ENCODE assay signal across 8 cellular contexts in genomic region chr3:195546130-195546560, GRCh38. TPM values are rescaled to one million over a fixed set of nuclear protein-coding genes. Genes with fewer than 3 reads are reported as not detected.
DNase-seq lines count a peak whose midpoint lies in the region; ATAC-seq and TF ChIP-seq lines count a peak whose summit lies in the region.

No MANE protein-coding gene starts in this region.

- ATAC-seq in stimulated activated naive CD8-positive, alpha-beta T cell treated with anti-CD3 and anti-CD28 coated beads, Interleukin-15, Interleukin-2, amounts not matched to agents 100 U/mL and 50 U/mL, for 24 hours = no peak
- no peak for ATAC-seq in HG03135 (IDR thresholded peaks at IDR 0.05; ENCODE audit: unreplicated experiment)
- ATAC-seq in GM21360 (IDR thresholded peaks at IDR 0.05; ENCODE audit: unreplicated experiment) = no peak

- no peak overlapping the region for H3K27ac ChIP-seq in HEK293 (ENCODE audit: extremely low read depth, low read depth, low read length)

- peaks cover 7% of the 10 kb centered on the region for H3K36me3 Mint-ChIP-seq in activated CD4-positive, alpha-beta T cell treated with anti-CD3 and anti-CD28 coated beads, Interleukin-2, amount 10 ng/mL, durations not matched to agents 7 days and 5 days (ENCODE audit: low read depth)

- no peak for DNase-seq in activated CD4-positive, alpha-beta T cell treated with anti-CD3 and anti-CD28 coated beads, Interleukin-2, amount 10 ng/mL, durations not matched to agents 7 days and 5 days
- DNase-seq in fibroblast of the aortic adventitia (ENCODE audit: low read depth) (peak; percentile 91), NCI-H446 (lab: John Stamatoyannopoulos, UW) (no peak), cerebellar cortex (ENCODE audit: low spot score) (no peak)
- DNase-seq in stimulated activated naive CD8-positive, alpha-beta T cell treated with anti-CD3 and anti-CD28 coated beads, Interleukin-15, Interleukin-2, amounts not matched to agents 100 U/mL and 50 U/mL, for 24 hours = peak; percentile 46

- peak overlapping the region; percentile 69 for H3K4me3 Mint-ChIP-seq in activated CD4-positive, alpha-beta T cell treated with anti-CD3 and anti-CD28 coated beads, Interleukin-2, amount 10 ng/mL, durations not matched to agents 7 days and 5 days

- POLR2A ChIA-PET in HEK293 (lab: Yijun Ruan, JAX) = no interaction called here
- POLR2A ChIA-PET in activated CD4-positive, alpha-beta T cell treated with anti-CD3 and anti-CD28 coated beads, Interleukin-2, amount 10 ng/mL, durations not matched to agents 7 days and 5 days (lab: Charles Lee) = no interaction called here

- CTCF ChIA-PET in HEK293 (lab: Yijun Ruan, JAX) = no interaction called here
- CTCF ChIA-PET in activated CD4-positive, alpha-beta T cell treated with anti-CD3 and anti-CD28 coated beads, Interleukin-2, amount 10 ng/mL, durations not matched to agents 7 days and 5 days (lab: Charles Lee) = interaction anchor here (0.6 to 2.9 kb wide), 6 partner anchors 14 to 370 kb away, joined by 3 to 10 read pairs (median 4); partner anchors contain the start of gene XXYLT1

- H3K4me1 Mint-ChIP-seq in activated CD4-positive, alpha-beta T cell treated with anti-CD3 and anti-CD28 coated beads, Interleukin-2, amount 10 ng/mL, durations not matched to agents 7 days and 5 days = peaks cover 72% of the 10 kb centered on the region

- H3K4me3 ChIP-seq in HEK293 (ENCODE audit: low read depth, low read length) (no peak overlapping the region), fibroblast of the aortic adventitia (ENCODE audit: low read depth, low read length) (peak overlapping the region; percentile 18)

- no peaks in the 10 kb centered on the region for H3K36me3 ChIP-seq in HEK293 (ENCODE audit: control insufficient read depth in 2 of 2, insufficient read depth in 1 of 2, low read length in 2 of 2)

- no peaks in the 10 kb centered on the region for H3K27me3 Mint-ChIP-seq in activated CD4-positive, alpha-beta T cell treated with anti-CD3 and anti-CD28 coated beads, Interleukin-2, amount 10 ng/mL, durations not matched to agents 7 days and 5 days

- no peaks in the 10 kb centered on the region for H3K4me1 ChIP-seq in HEK293 (ENCODE audit: control insufficient read depth, insufficient read depth, low read length)

- no peaks in the 10 kb centered on the region for H3K9me3 ChIP-seq in HEK293 (ENCODE audit: control insufficient read depth, insufficient read depth, low read depth, low read length)

- TF ChIP-seq CTCF in HEK293 (tag by site-specific recombination; IDR thresholded peaks at IDR 0.05) (no peak), fibroblast of the aortic adventitia (IDR thresholded peaks at IDR 0.05; ENCODE audit: insufficient read depth, low read length) (no peak)

- H3K9me3 Mint-ChIP-seq in activated CD4-positive, alpha-beta T cell treated with anti-CD3 and anti-CD28 coated beads, Interleukin-2, amount 10 ng/mL, durations not matched to agents 7 days and 5 days = no peaks in the 10 kb centered on the region

- peak overlapping the region; percentile 88 for H3K27ac Mint-ChIP-seq in activated CD4-positive, alpha-beta T cell treated with anti-CD3 and anti-CD28 coated beads, Interleukin-2, amount 10 ng/mL, durations not matched to agents 7 days and 5 days

TF ChIP-seq in HEK293, 187 proteins besides CTCF, POLR2A, EP300 and RAD21 (continues in another document):
- TF ChIP-seq ZNF660 (tag by site-specific recombination; IDR thresholded peaks at IDR 0.05) = peak; percentile 76
- TF ChIP-seq ZBTB21 (tag by site-specific recombination; IDR thresholded peaks at IDR 0.05) = peak; percentile 67; the same call in 1 of the 2 replicates
- TF ChIP-seq, protein P1, sequence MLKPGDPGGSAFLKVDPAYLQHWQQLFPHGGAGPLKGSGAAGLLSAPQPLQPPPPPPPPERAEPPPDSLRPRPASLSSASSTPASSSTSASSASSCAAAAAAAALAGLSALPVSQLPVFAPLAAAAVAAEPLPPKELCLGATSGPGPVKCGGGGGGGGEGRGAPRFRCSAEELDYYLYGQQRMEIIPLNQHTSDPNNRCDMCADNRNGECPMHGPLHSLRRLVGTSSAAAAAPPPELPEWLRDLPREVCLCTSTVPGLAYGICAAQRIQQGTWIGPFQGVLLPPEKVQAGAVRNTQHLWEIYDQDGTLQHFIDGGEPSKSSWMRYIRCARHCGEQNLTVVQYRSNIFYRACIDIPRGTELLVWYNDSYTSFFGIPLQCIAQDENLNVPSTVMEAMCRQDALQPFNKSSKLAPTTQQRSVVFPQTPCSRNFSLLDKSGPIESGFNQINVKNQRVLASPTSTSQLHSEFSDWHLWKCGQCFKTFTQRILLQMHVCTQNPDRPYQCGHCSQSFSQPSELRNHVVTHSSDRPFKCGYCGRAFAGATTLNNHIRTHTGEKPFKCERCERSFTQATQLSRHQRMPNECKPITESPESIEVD (tag by site-specific recombination; IDR thresholded peaks at IDR 0.05) = 0 out of 2 replicates have a peak, but pooled peaks have one; percentile 8
- TF ChIP-seq PRDM10 (tag by site-specific recombination; IDR thresholded peaks at IDR 0.05) = peak; percentile 84
- no peak for TF ChIP-seq OSR2 (tag by site-specific recombination; IDR thresholded peaks at IDR 0.05)
- TF ChIP-seq ZEB2 (tag by site-specific recombination; IDR thresholded peaks at IDR 0.05) = peak; percentile 42; the same call in 1 of the 2 replicates
- 0 out of 2 replicates have a peak, but pooled peaks have one; percentile 21 for TF ChIP-seq ZFP69B (tag by site-specific recombination; IDR thresholded peaks at IDR 0.05)
- 0 out of 2 replicates have a peak, but pooled peaks have one; percentile 11 for TF ChIP-seq PATZ1 (tag by site-specific recombination; IDR thresholded peaks at IDR 0.05)

RNA-seq across cellular contexts. Expression of gene PPP1R2, which starts 3.0 kb away (rescaled TPM):
- total RNA-seq in activated CD4-positive, alpha-beta T cell treated with anti-CD3 and anti-CD28 coated beads, Interleukin-2, amount 10 ng/mL, durations not matched to agents 7 days and 5 days = 10 to 100 TPM; 85.9 to 94.3 TPM
- 60.1 and 126 TPM in 2 replicates for total RNA-seq in fibroblast of the aortic adventitia (ENCODE audit: low replicate concordance)

RNA-seq across cellular contexts. Expression of gene APOD, which starts 37.6 kb away (rescaled TPM):
- total RNA-seq in activated CD4-positive, alpha-beta T cell treated with anti-CD3 and anti-CD28 coated beads, Interleukin-2, amount 10 ng/mL, durations not matched to agents 7 days and 5 days = not detected
- 2.9 and 33.3 TPM in 2 replicates for total RNA-seq in fibroblast of the aortic adventitia (ENCODE audit: low replicate concordance)

Comparison
In these comparisons a context has a peak if more than half of its experiments do, and no peak if none do; other contexts are left out.
1. DNase-seq: peak in fibroblast of the aortic adventitia (single experiment) and stimulated activated naive CD8-positive, alpha-beta T cell treated with anti-CD3 and anti-CD28 coated beads, Interleukin-15, Interleukin-2, amounts not matched to agents 100 U/mL and 50 U/mL, for 24 hours (single experiment); none in activated CD4-positive, alpha-beta T cell treated with anti-CD3 and anti-CD28 coated beads, Interleukin-2, amount 10 ng/mL, durations not matched to agents 7 days and 5 days (single experiment), NCI-H446 (0 of 2) and cerebellar cortex (single experiment).